ENCODE assay signal across 1 cellular context in the genomic region with DNA sequence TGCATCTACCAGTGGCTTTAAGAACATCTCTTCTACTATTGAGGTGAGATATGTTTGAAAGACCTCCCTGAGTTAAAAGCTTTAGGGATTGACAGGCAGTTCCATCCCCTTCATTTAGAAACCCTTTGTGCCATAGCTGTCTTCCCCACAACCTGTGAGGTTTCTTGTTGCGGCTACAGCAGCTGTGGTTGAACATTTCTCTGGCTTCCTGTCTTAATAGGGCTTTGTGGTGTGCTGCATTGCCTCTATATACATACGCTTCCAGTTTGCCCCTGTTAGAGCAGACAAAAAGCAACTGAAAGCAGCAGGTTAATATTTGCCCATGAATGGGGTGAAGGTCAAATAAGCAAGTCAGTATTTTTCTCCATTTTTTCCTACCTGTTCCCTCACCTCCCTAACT.
TF ChIP-seq lines count a peak whose summit lies in the region.

No MANE protein-coding gene starts in this region.

TF ChIP-seq in GM23338, 12 proteins besides CTCF, POLR2A, EP300 and RAD21 (continued from another document):
- TF ChIP-seq, protein P1, sequence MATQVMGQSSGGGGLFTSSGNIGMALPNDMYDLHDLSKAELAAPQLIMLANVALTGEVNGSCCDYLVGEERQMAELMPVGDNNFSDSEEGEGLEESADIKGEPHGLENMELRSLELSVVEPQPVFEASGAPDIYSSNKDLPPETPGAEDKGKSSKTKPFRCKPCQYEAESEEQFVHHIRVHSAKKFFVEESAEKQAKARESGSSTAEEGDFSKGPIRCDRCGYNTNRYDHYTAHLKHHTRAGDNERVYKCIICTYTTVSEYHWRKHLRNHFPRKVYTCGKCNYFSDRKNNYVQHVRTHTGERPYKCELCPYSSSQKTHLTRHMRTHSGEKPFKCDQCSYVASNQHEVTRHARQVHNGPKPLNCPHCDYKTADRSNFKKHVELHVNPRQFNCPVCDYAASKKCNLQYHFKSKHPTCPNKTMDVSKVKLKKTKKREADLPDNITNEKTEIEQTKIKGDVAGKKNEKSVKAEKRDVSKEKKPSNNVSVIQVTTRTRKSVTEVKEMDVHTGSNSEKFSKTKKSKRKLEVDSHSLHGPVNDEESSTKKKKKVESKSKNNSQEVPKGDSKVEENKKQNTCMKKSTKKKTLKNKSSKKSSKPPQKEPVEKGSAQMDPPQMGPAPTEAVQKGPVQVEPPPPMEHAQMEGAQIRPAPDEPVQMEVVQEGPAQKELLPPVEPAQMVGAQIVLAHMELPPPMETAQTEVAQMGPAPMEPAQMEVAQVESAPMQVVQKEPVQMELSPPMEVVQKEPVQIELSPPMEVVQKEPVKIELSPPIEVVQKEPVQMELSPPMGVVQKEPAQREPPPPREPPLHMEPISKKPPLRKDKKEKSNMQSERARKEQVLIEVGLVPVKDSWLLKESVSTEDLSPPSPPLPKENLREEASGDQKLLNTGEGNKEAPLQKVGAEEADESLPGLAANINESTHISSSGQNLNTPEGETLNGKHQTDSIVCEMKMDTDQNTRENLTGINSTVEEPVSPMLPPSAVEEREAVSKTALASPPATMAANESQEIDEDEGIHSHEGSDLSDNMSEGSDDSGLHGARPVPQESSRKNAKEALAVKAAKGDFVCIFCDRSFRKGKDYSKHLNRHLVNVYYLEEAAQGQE (IDR thresholded peaks at IDR 0.05; ENCODE audit: unreplicated experiment), result no peak
- TF ChIP-seq ZNF114 (CRISPR knock-in tag; IDR thresholded peaks at IDR 0.05), result no peak
- TF ChIP-seq EZH2phosphoT487 (IDR thresholded peaks at IDR 0.05; ENCODE audit: unreplicated experiment), result no peak
- no peak for TF ChIP-seq NANOG (IDR thresholded peaks at IDR 0.05; ENCODE audit: borderline replicate concordance)
TF ChIP-seq in GM23338: peak in this region for 0.
